Comparison of ENCODE assay signal across 9 cellular contexts in genomic region chr1:241105118-241105517, GRCh38.
"Had no signal": no experiment of that assay in that cellular context is flagged by ENCODE, and none has a peak within 500 bp of the region (broad histone marks: within the 10 kb centered on the region; RNA-seq: fewer than 3 reads in every experiment).

No MANE protein-coding gene starts in this region.

- DNase-seq: GM23248, GOT3, H7, HFFc6 had no signal

- H3K27ac Mint-ChIP-seq: HFFc6, IgD-negative memory B cell had no signal

- H3K27ac ChIP-seq: GM23248, HL-60 had no signal

- H3K4me3 ChIP-seq: GM23248, HAP-1 had no signal

- H3K36me3 ChIP-seq: HAP-1 had no signal

- ATAC-seq: HCT116, HepG2 had no signal

- H3K4me1 Mint-ChIP-seq: IgD-negative memory B cell had no signal

- H2AFZ ChIP-seq: GM23248 had no signal

- H3K9ac ChIP-seq: GM23248 had no signal

- H3K9me3 ChIP-seq: HAP-1 had no signal

- H3K4me3 Mint-ChIP-seq: HFFc6, IgD-negative memory B cell had no signal

- H3K9me3 Mint-ChIP-seq: HFFc6 had no signal

- H3K27me3 Mint-ChIP-seq: IgD-negative memory B cell had no signal
